Comparison of ENCODE assay signal across 9 cellular contexts in genomic region chr3:116863842-116864626, GRCh38.
DNase-seq lines count a peak whose midpoint lies in the region; ATAC-seq and TF ChIP-seq lines count a peak whose summit lies in the region.
"Had no signal": no experiment of that assay in that cellular context is flagged by ENCODE, and none has a peak within 500 bp of the region (broad histone marks: within the 10 kb centered on the region; RNA-seq: fewer than 3 reads in every experiment).

No MANE protein-coding gene starts in this region.

- DNase-seq in left ventricle myocardium inferior (no peak), right atrium auricular region (ENCODE audit: low spot score) (no peak), LNCaP clone FGC (ENCODE audit: low read depth) (peak; percentile 40), SHP77 treated with DMSO at 0.1 percent for 48 hours (lab: John Stamatoyannopoulos, UW) (peak; percentile 76), globus pallidus (ENCODE audit: low spot score) (peak; percentile 62), pulmonary artery endothelial cell (ENCODE audit: low read depth, low spot score) (peak; percentile 33), GF-D8 (lab: John Stamatoyannopoulos, UW) (no peak)
- DNase-seq: DND-41 had no signal

- H3K4me1 ChIP-seq in left ventricle myocardium inferior (no peaks in the 10 kb centered on the region), right atrium auricular region (no peaks in the 10 kb centered on the region)

- H3K27me3 ChIP-seq in left ventricle myocardium inferior (ENCODE audit: low read depth) (peaks cover 33% of the 10 kb centered on the region), right atrium auricular region (no peaks in the 10 kb centered on the region)

- no peak for ATAC-seq in GM19023 (IDR thresholded peaks at IDR 0.05; ENCODE audit: unreplicated experiment)

- H3K9me3 ChIP-seq in left ventricle myocardium inferior (replicated peaks), result no peaks in the 10 kb centered on the region
- no peaks in the 10 kb centered on the region for H3K9me3 ChIP-seq in right atrium auricular region

- H3K4me3 ChIP-seq in left ventricle myocardium inferior, result peak overlapping the region; percentile 12
- H3K4me3 ChIP-seq in right atrium auricular region, result peak overlapping the region in 1 of 2 donors; percentile 13
- H3K4me3 ChIP-seq in LNCaP clone FGC (ENCODE audit: low read depth, low read length), result no peak overlapping the region

- no peaks in the 10 kb centered on the region for H3K36me3 ChIP-seq in left ventricle myocardium inferior
- no peaks in the 10 kb centered on the region for H3K36me3 ChIP-seq in right atrium auricular region

- TF ChIP-seq CTCF in left ventricle myocardium inferior (IDR thresholded peaks at IDR 0.05; ENCODE audit: borderline replicate concordance), result peak; percentile 45
- peak in 1 of 2 donors; percentile 42 for TF ChIP-seq CTCF in right atrium auricular region (IDR thresholded peaks at IDR 0.05)
- TF ChIP-seq CTCF in LNCaP clone FGC (IDR thresholded peaks at IDR 0.05; ENCODE audit: control insufficient read depth, extremely low read depth, insufficient read depth), result peak; percentile 70

- intact Hi-C loops in left ventricle myocardium inferior (cut with micrococcal nuclease), result no loop called here

- H3K27ac ChIP-seq in left ventricle myocardium inferior (replicated peaks), result no peak overlapping the region
- no peak overlapping the region for H3K27ac ChIP-seq in right atrium auricular region

Comparison
In these comparisons a context has a peak if more than half of its experiments do, and no peak if none do; other contexts are left out.
1. DNase-seq: peak in LNCaP clone FGC (single experiment), SHP77 treated with DMSO at 0.1 percent for 48 hours (single experiment), globus pallidus (single experiment) and pulmonary artery endothelial cell (single experiment); none in left ventricle myocardium inferior (single experiment), right atrium auricular region (single experiment) and GF-D8 (single experiment).